10 cellular contexts compared by ENCODE assay signal in genomic region chr6:40789143-40789764, GRCh38.
DNase-seq lines count a peak whose midpoint lies in the region; ATAC-seq, FAIRE-seq and TF ChIP-seq lines count a peak whose summit lies in the region.
"Had no signal": no experiment of that assay in that cellular context is flagged by ENCODE, and none has a peak within 500 bp of the region (broad histone marks: within the 10 kb centered on the region; RNA-seq: fewer than 3 reads in every experiment).

No MANE protein-coding gene starts in this region.

- no peak overlapping the region for H3K4me3 Mint-ChIP-seq in activated naive CD4-positive, alpha-beta T cell treated with anti-CD3 and anti-CD28 coated beads, Interleukin-2, amount 10 ng/mL, durations not matched to agents 7 days and 5 days
- peak overlapping the region; percentile 75 for H3K4me3 Mint-ChIP-seq in natural killer cell
- H3K4me3 Mint-ChIP-seq: IgD-negative memory B cell had no signal

- TF ChIP-seq CTCF in GM13976 (IDR thresholded peaks at IDR 0.05; ENCODE audit: borderline replicate concordance, control extremely low read depth, extremely low read depth, insufficient read depth, missing control alignments): no peak
- TF ChIP-seq CTCF in natural killer cell (IDR thresholded peaks at IDR 0.05): no peak

- no peaks in the 10 kb centered on the region for H3K9me3 Mint-ChIP-seq in activated naive CD4-positive, alpha-beta T cell treated with anti-CD3 and anti-CD28 coated beads, Interleukin-2, amount 10 ng/mL, durations not matched to agents 7 days and 5 days
- H3K9me3 Mint-ChIP-seq in natural killer cell: no peaks in the 10 kb centered on the region

- TF ChIP-seq POLR2A in GM12892 (IDR thresholded peaks at IDR 0.05; ENCODE audit: low read depth, low read length): no peak

- H3K36me3 Mint-ChIP-seq in activated naive CD4-positive, alpha-beta T cell treated with anti-CD3 and anti-CD28 coated beads, Interleukin-2, amount 10 ng/mL, durations not matched to agents 7 days and 5 days: no peaks in the 10 kb centered on the region
- no peaks in the 10 kb centered on the region for H3K36me3 Mint-ChIP-seq in natural killer cell

- H3K27ac Mint-ChIP-seq in activated naive CD4-positive, alpha-beta T cell treated with anti-CD3 and anti-CD28 coated beads, Interleukin-2, amount 10 ng/mL, durations not matched to agents 7 days and 5 days: peak overlapping the region; percentile 81
- H3K27ac Mint-ChIP-seq in natural killer cell: peak overlapping the region; percentile 84 to 86

- ATAC-seq in HG02852 (IDR thresholded peaks at IDR 0.05; ENCODE audit: unreplicated experiment): peak; percentile 45
- ATAC-seq in natural killer cell: peak; percentile 82 to 88 (median 86)
- ATAC-seq in GM21723 (IDR thresholded peaks at IDR 0.05; ENCODE audit: unreplicated experiment): no peak
- ATAC-seq in HG03469 (IDR thresholded peaks at IDR 0.05; ENCODE audit: unreplicated experiment): no peak
- ATAC-seq: lower lobe of right lung had no signal

- H3K4me1 Mint-ChIP-seq in activated naive CD4-positive, alpha-beta T cell treated with anti-CD3 and anti-CD28 coated beads, Interleukin-2, amount 10 ng/mL, durations not matched to agents 7 days and 5 days: peaks cover 32% of the 10 kb centered on the region
- H3K4me1 Mint-ChIP-seq in natural killer cell: peaks cover 48 to 53% of the 10 kb centered on the region in 2 donors

- no peaks in the 10 kb centered on the region for H3K27me3 Mint-ChIP-seq in activated naive CD4-positive, alpha-beta T cell treated with anti-CD3 and anti-CD28 coated beads, Interleukin-2, amount 10 ng/mL, durations not matched to agents 7 days and 5 days
- peaks cover 7% of the 10 kb centered on the region in 2 donors for H3K27me3 Mint-ChIP-seq in natural killer cell (ENCODE audit: low read depth in 2 of 2)

- in situ Hi-C loops in GM13976 (cut with MboI; ENCODE audit: low sequenced_read_pairs, unreplicated experiment): no loop called here

- FAIRE-seq in GM12892 (lab: Jason Lieb, UNC): no peak

- DNase-seq in GM13976 (ENCODE audit: low spot score) (peak; percentile 37), natural killer cell (peak; percentile 30), GM12892 (ENCODE audit: insufficient read length) (no peak), NOMO-1 treated with DMSO at 0.1 percent for 48 hours (lab: John Stamatoyannopoulos, UW; ENCODE audit: unreplicated experiment) (no peak)
- peak; percentile 69 for DNase-seq in activated naive CD4-positive, alpha-beta T cell treated with anti-CD3 and anti-CD28 coated beads, Interleukin-2, amount 10 ng/mL, durations not matched to agents 7 days and 5 days
- DNase-seq: lower lobe of right lung had no signal

- CTCF ChIA-PET in activated naive CD4-positive, alpha-beta T cell treated with anti-CD3 and anti-CD28 coated beads, Interleukin-2, amount 10 ng/mL, durations not matched to agents 7 days and 5 days (lab: Charles Lee): no interaction called here

- intact Hi-C loops in natural killer cell (cut with micrococcal nuclease): no loop called here

Comparison
In these comparisons a context has a peak if more than half of its experiments do, and no peak if none do; other contexts are left out.
1. DNase-seq: peak in GM13976 (single experiment), activated naive CD4-positive, alpha-beta T cell treated with anti-CD3 and anti-CD28 coated beads, Interleukin-2, amount 10 ng/mL, durations not matched to agents 7 days and 5 days (single experiment) and natural killer cell (single experiment); none in GM12892 (single experiment) and NOMO-1 treated with DMSO at 0.1 percent for 48 hours (single experiment).
2. ATAC-seq: peak in HG02852 (single experiment) and natural killer cell (3 of 3); none in GM21723 (single experiment) and HG03469 (single experiment).